ENCODE assay signal across 8 cellular contexts in genomic region chr2:46187112-46187618, GRCh38.
DNase-seq lines count a peak whose midpoint lies in the region; ATAC-seq and TF ChIP-seq lines count a peak whose summit lies in the region.

No MANE protein-coding gene starts in this region.

- no peaks in the 10 kb centered on the region for H3K4me1 ChIP-seq in hepatocyte (ENCODE audit: insufficient read depth)

- H3K79me2 ChIP-seq in hepatocyte = no peaks in the 10 kb centered on the region

- H3K27ac Mint-ChIP-seq in stimulated activated naive CD8-positive, alpha-beta T cell treated with anti-CD3 and anti-CD28 coated beads, Interleukin-15, Interleukin-2, amounts not matched to agents 100 ng/mL and 50 ng/mL, for 24 hours = peak overlapping the region; percentile 77

- no peaks in the 10 kb centered on the region for H3K27me3 ChIP-seq in hepatocyte

- peak overlapping the region; percentile 15 for H3K4me2 ChIP-seq in hepatocyte

- DNase-seq in AG09319 (ENCODE audit: extremely low read depth, low read depth) = peak; percentile 80
- DNase-seq in activated T-cell treated with anti-CD3 and anti-CD28 coated beads, Interleukin-2, amount 50 U/mL, for 48 hours = peak; percentile 63 to 64
- no peak for DNase-seq in hepatocyte (ENCODE audit: low spot score)
- no peak for DNase-seq in NK-92 (lab: John Stamatoyannopoulos, UW; ENCODE audit: unreplicated experiment)
- DNase-seq in NCI-H2171 treated with DMSO at 0.1 percent for 48 hours (lab: John Stamatoyannopoulos, UW) = no peak

- H3K4me1 Mint-ChIP-seq in stimulated activated naive CD8-positive, alpha-beta T cell treated with anti-CD3 and anti-CD28 coated beads, Interleukin-15, Interleukin-2, amounts not matched to agents 100 ng/mL and 50 ng/mL, for 24 hours (ENCODE audit: low read depth) = peaks cover 12% of the 10 kb centered on the region

- no peaks in the 10 kb centered on the region for H3K36me3 Mint-ChIP-seq in stimulated activated naive CD8-positive, alpha-beta T cell treated with anti-CD3 and anti-CD28 coated beads, Interleukin-15, Interleukin-2, amounts not matched to agents 100 ng/mL and 50 ng/mL, for 24 hours (ENCODE audit: low read depth)

- H3K27ac ChIP-seq in hepatocyte = peak overlapping the region; percentile 34

- no peaks in the 10 kb centered on the region for H3K27me3 Mint-ChIP-seq in stimulated activated naive CD8-positive, alpha-beta T cell treated with anti-CD3 and anti-CD28 coated beads, Interleukin-15, Interleukin-2, amounts not matched to agents 100 ng/mL and 50 ng/mL, for 24 hours

- no peak overlapping the region for H2AFZ ChIP-seq in hepatocyte

- no peaks in the 10 kb centered on the region for H3K9me3 Mint-ChIP-seq in stimulated activated naive CD8-positive, alpha-beta T cell treated with anti-CD3 and anti-CD28 coated beads, Interleukin-15, Interleukin-2, amounts not matched to agents 100 ng/mL and 50 ng/mL, for 24 hours

- H3K9me2 ChIP-seq in hepatocyte (replicated peaks; ENCODE audit: insufficient read depth) = no peaks in the 10 kb centered on the region

- WGBS in hepatocyte (ENCODE audit: low lambda C conversion rate, missing lambda C conversion rate) = 59% methylated on average over 6 of the region's 6 CpGs

- peak; percentile 74 for ATAC-seq in GM19025 (IDR thresholded peaks at IDR 0.05; ENCODE audit: low read depth, unreplicated experiment)
- peak; percentile 77 for ATAC-seq in HG03196 (IDR thresholded peaks at IDR 0.05; ENCODE audit: unreplicated experiment)

- peak overlapping the region; percentile 47 for H3K4me3 Mint-ChIP-seq in stimulated activated naive CD8-positive, alpha-beta T cell treated with anti-CD3 and anti-CD28 coated beads, Interleukin-15, Interleukin-2, amounts not matched to agents 100 ng/mL and 50 ng/mL, for 24 hours

- no peaks in the 10 kb centered on the region for H3K36me3 ChIP-seq in hepatocyte (replicated peaks; ENCODE audit: insufficient read depth, low read depth)

- no peak for TF ChIP-seq CTCF in AG09319 (IDR thresholded peaks at IDR 0.05; ENCODE audit: low read depth, low read length)
- TF ChIP-seq CTCF in hepatocyte (IDR thresholded peaks at IDR 0.05; ENCODE audit: poor library complexity) = no peak

- no peaks in the 10 kb centered on the region for H3K9me3 ChIP-seq in hepatocyte (ENCODE audit: low read depth)

- no peak overlapping the region for H3K4me3 ChIP-seq in hepatocyte

- H4K20me1 ChIP-seq in hepatocyte (ENCODE audit: insufficient read depth, poor library complexity, severe bottlenecking) = no peaks in the 10 kb centered on the region

Comparison
In these comparisons a context has a peak if more than half of its experiments do, and no peak if none do; other contexts are left out.
1. DNase-seq: peak in AG09319 (single experiment) and activated T-cell treated with anti-CD3 and anti-CD28 coated beads, Interleukin-2, amount 50 U/mL, for 48 hours (2 of 2); none in hepatocyte (single experiment), NK-92 (single experiment) and NCI-H2171 treated with DMSO at 0.1 percent for 48 hours (single experiment).